Comparison of ENCODE assay signal across 21 cellular contexts in the genomic region with DNA sequence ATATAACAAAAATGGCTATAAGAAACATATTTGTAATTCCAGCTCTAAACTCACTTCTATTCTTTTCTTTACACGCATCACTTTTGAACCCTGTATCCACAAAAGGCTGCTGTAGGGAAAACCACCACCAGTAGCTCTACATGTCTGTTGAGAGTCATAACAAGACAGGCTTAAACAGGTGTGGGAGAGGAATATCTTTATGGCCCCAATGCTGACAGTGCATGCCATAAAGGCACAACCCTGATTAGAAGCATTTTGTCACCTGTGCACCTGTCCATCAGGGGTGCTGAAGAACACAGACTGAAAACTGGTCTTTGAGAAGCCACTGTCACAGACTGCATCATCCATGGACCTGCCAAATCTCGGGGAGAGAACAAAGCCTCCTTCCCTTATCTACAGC. TPM values are rescaled to one million over a fixed set of nuclear protein-coding genes. Genes with fewer than 3 reads are reported as not detected.
DNase-seq lines count a peak whose midpoint lies in the region; ATAC-seq and TF ChIP-seq lines count a peak whose summit lies in the region.
"Had no signal": no experiment of that assay in that cellular context is flagged by ENCODE, and none has a peak within 500 bp of the region (broad histone marks: within the 10 kb centered on the region; RNA-seq: fewer than 3 reads in every experiment).

No MANE protein-coding gene starts in this region.

- no peaks in the 10 kb centered on the region for H3K27me3 ChIP-seq in transverse colon
- H3K27me3 ChIP-seq in stomach, result no peaks in the 10 kb centered on the region
- H3K27me3 ChIP-seq: BE2C had no signal

- DNase-seq in T-helper 17 cell (no peak), mucosa of descending colon (peak in 1 of 3 donors; percentile 35), transverse colon (peak; percentile 12), stomach (no peak), AG08395 (ENCODE audit: low spot score) (no peak), NCI-H1105 treated with DMSO at 0.1 percent for 48 hours (lab: John Stamatoyannopoulos, UW) (no peak)
- no peak for DNase-seq in effector memory CD8-positive, alpha-beta T cell
- DNase-seq: BE2C; C1 segment of cervical spinal cord; CD4-positive, CD25-positive, alpha-beta regulatory T cell; CD8-positive, alpha-beta memory T cell; COR-L47; DMS 273 treated with DMSO at 0.1 percent for 48 hours; DMS53; DND-41; EL; H7; HFFc6 had no signal

- no peak for ATAC-seq in T-helper 17 cell
- ATAC-seq in effector memory CD8-positive, alpha-beta T cell (replicated peaks), result no peak
- ATAC-seq in mucosa of descending colon, result peak; percentile 95
- ATAC-seq: GM12878, GM23338, HCT116 had no signal

- intact Hi-C loops in mucosa of descending colon (cut with DNase I, micrococcal nuclease) (no loop called here), transverse colon (cut with DNase I; ENCODE audit: low total_unique reads) (no loop called here), stomach (cut with DNase I; ENCODE audit: low total_unique reads) (no loop called here)

- 50 to 65% methylated on average over 1 to 2 of the region's 2 CpGs for WGBS in transverse colon (ENCODE audit: low coverage in 1 of 2), 2 donors
- 74 to 94% (median 87%) methylated on average over 1 to 2 of the region's 2 CpGs for WGBS in stomach, 5 donors

- H3K9me3 ChIP-seq in T-helper 17 cell (ENCODE audit: control insufficient read depth, low read length, poor library complexity, severe bottlenecking), result no peaks in the 10 kb centered on the region
- H3K9me3 ChIP-seq in mucosa of descending colon, result no peaks in the 10 kb centered on the region
- H3K9me3 ChIP-seq in transverse colon, result no peaks in the 10 kb centered on the region
- no peaks in the 10 kb centered on the region for H3K9me3 ChIP-seq in stomach
- H3K9me3 ChIP-seq: BE2C had no signal

- H3K9me3 Mint-ChIP-seq in effector memory CD8-positive, alpha-beta T cell, result no peaks in the 10 kb centered on the region
- H3K9me3 Mint-ChIP-seq: CD4-positive, CD25-positive, alpha-beta regulatory T cell; CD8-positive, alpha-beta memory T cell; GM23338; HFFc6 had no signal

- peak overlapping the region; percentile 72 for H3K27ac Mint-ChIP-seq in T-helper 17 cell
- peak overlapping the region; percentile 4 to 62 for H3K27ac Mint-ChIP-seq in effector memory CD8-positive, alpha-beta T cell
- H3K27ac Mint-ChIP-seq: GM23338, HFFc6 had no signal

- no peak for TF ChIP-seq POLR2A in transverse colon (IDR thresholded peaks at IDR 0.05)
- no peak for TF ChIP-seq POLR2A in stomach (IDR thresholded peaks at IDR 0.05)

- in situ Hi-C loops in transverse colon (cut with MboI; ENCODE audit: low pct_ligation_motif_present in 1 of 4, low pct_unique_long_range_greater_than_20kb in 1 of 4, low sequenced_read_pairs in 3 of 4), result no loop called here

- TF ChIP-seq EP300 in transverse colon (IDR thresholded peaks at IDR 0.05; ENCODE audit: low read depth), result no peak
- no peak for TF ChIP-seq EP300 in stomach (IDR thresholded peaks at IDR 0.05)

- H3K4me3 ChIP-seq in mucosa of descending colon (no peak overlapping the region), transverse colon (no peak overlapping the region), stomach (no peak overlapping the region)
- H3K4me3 ChIP-seq: GM12878, GM23338 had no signal

- TF ChIP-seq CTCF in mucosa of descending colon (IDR thresholded peaks at IDR 0.05), result no peak
- TF ChIP-seq CTCF in transverse colon (IDR thresholded peaks at IDR 0.05), result no peak
- no peak for TF ChIP-seq CTCF in stomach (IDR thresholded peaks at IDR 0.05)

- H3K4me1 Mint-ChIP-seq in T-helper 17 cell, result no peaks in the 10 kb centered on the region
- H3K4me1 Mint-ChIP-seq in effector memory CD8-positive, alpha-beta T cell (ENCODE audit: low read depth in 2 of 2), result no peaks in the 10 kb centered on the region
- H3K4me1 Mint-ChIP-seq: CD8-positive, alpha-beta memory T cell had no signal

- H3K36me3 ChIP-seq in mucosa of descending colon (ENCODE audit: low read depth) (no peaks in the 10 kb centered on the region), transverse colon (peaks cover 0 to 14% (median 6%) of the 10 kb centered on the region in 4 donors), stomach (peaks cover 34 to 90% (median 86%) of the 10 kb centered on the region in 4 donors)

- H3K4me3 Mint-ChIP-seq in T-helper 17 cell, result no peak overlapping the region
- no peak overlapping the region for H3K4me3 Mint-ChIP-seq in effector memory CD8-positive, alpha-beta T cell
- H3K4me3 Mint-ChIP-seq: CD4-positive, CD25-positive, alpha-beta regulatory T cell; CD8-positive, alpha-beta memory T cell; GM23338; HFFc6 had no signal

- no peaks in the 10 kb centered on the region for H3K27me3 Mint-ChIP-seq in T-helper 17 cell
- H3K27me3 Mint-ChIP-seq in effector memory CD8-positive, alpha-beta T cell, result no peaks in the 10 kb centered on the region
- H3K27me3 Mint-ChIP-seq: CD4-positive, CD25-positive, alpha-beta regulatory T cell; CD8-positive, alpha-beta memory T cell had no signal

- no peak overlapping the region for H3K27ac ChIP-seq in transverse colon
- H3K27ac ChIP-seq in stomach, result no peak overlapping the region

- H3K4me1 ChIP-seq in mucosa of descending colon (ENCODE audit: low read depth) (no peaks in the 10 kb centered on the region), transverse colon (no peaks in the 10 kb centered on the region), stomach (no peaks in the 10 kb centered on the region)
- H3K4me1 ChIP-seq: BE2C had no signal

- H3K36me3 Mint-ChIP-seq in T-helper 17 cell (ENCODE audit: low read depth), result peaks cover 3% of the 10 kb centered on the region
- peaks cover 40% of the 10 kb centered on the region for H3K36me3 Mint-ChIP-seq in effector memory CD8-positive, alpha-beta T cell (ENCODE audit: insufficient read depth)

RNA-seq across cellular contexts. Expression of a gene that starts 11.5 kb away (rescaled TPM):
- under 1 TPM; 0.21 to 0.35 TPM for total RNA-seq in T-helper 17 cell
- total RNA-seq in mucosa of descending colon, result 1 to 10 TPM in 1 of 3 donors, under 1 TPM in 2; 0.58 to 1.7 (median 0.60) TPM
- 1 to 10 TPM in 1 of 4 donors, under 1 TPM in 2, not detected in 1; 0.60 to 2.6 (median 0.96) TPM for total RNA-seq in transverse colon
- total RNA-seq in stomach, result 1 to 10 TPM in 1 of 5 donors, under 1 TPM in 2, not detected in 2; under 0.01 to 3.8 (median 0.73) TPM
- polyA plus RNA-seq in stomach, result under 1 TPM in 2 of 3 donors, not detected in 1; 0.19 to 0.35 TPM
- total RNA-seq: CD4-positive, CD25-positive, alpha-beta regulatory T cell had no signal
- polyA plus RNA-seq: CD8-positive, alpha-beta memory T cell; GM12878 had no signal
